In the genomic region with DNA sequence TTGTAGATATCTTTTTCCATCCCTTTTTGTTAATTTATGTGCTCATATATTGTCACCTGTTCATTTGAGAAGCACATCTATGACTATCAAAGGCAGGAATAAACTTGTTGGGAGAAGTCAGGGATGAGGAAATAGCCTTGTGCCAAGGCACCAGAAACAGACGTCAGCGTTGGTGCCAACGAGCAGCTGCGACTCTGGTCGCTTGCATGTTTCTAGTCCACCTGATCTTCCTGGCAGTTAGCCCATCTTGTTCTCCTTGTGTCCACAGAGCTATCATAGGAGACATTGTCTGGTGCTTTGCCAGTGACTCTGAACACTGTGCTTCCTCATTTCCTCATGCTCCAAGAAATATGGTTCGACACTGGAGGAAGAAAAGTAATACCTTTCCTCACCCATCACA, we compare ENCODE assay signal across 14 cellular contexts.
DNase-seq lines count a peak whose midpoint lies in the region; ATAC-seq and TF ChIP-seq lines count a peak whose summit lies in the region.
"Had no signal": no experiment of that assay in that cellular context is flagged by ENCODE, and none has a peak within 500 bp of the region (broad histone marks: within the 10 kb centered on the region; RNA-seq: fewer than 3 reads in every experiment).

No MANE protein-coding gene starts in this region.

- WGBS in testis, 2 donors: 73 to 85% methylated on average over 6 of the region's 6 CpGs

- no peak overlapping the region for H3K27ac ChIP-seq in testis
- H3K27ac ChIP-seq: uterus had no signal

- no peak for TF ChIP-seq CTCF in epithelial cell of esophagus (IDR thresholded peaks at IDR 0.05; ENCODE audit: insufficient read depth, low read depth, low read length, missing control alignments)
- TF ChIP-seq CTCF in testis (IDR thresholded peaks at IDR 0.05): no peak

- H3K36me3 ChIP-seq in testis (ENCODE audit: low read depth, missing control alignments): no peaks in the 10 kb centered on the region
- H3K36me3 ChIP-seq: uterus had no signal

- no peaks in the 10 kb centered on the region for H3K27me3 Mint-ChIP-seq in T-helper 17 cell

- H3K27me3 ChIP-seq in testis: no peaks in the 10 kb centered on the region
- H3K27me3 ChIP-seq: uterus had no signal

- DNase-seq in NCI-H1436 (lab: John Stamatoyannopoulos, UW) (peak; percentile 77), NCI-H510A treated with DMSO at 0.1 percent for 48 hours (lab: John Stamatoyannopoulos, UW) (peak; percentile 96), epithelial cell of esophagus (ENCODE audit: low read depth) (peak; percentile 93), testis (peak; percentile 19), T-helper 17 cell (no peak)
- DNase-seq in activated naive CD4-positive, alpha-beta T cell treated with anti-CD3 and anti-CD28 coated beads, Interleukin-2, amount 50 U/mL, for 72 hours (ENCODE audit: low spot score in 2 of 2): no peak
- DNase-seq: activated CD4-positive, alpha-beta T cell treated with anti-CD3 and anti-CD28 coated beads, Interleukin-2, amount 50 U/mL, for 48 hours; activated naive CD4-positive, alpha-beta T cell treated with anti-CD3 and anti-CD28 coated beads, Interleukin-2, amount 10 ng/mL, durations not matched to agents 7 days and 5 days; DND-41; midbrain; NCI-H2227 treated with DMSO at 0.1 percent for 48 hours; uterus had no signal

- H3K4me1 ChIP-seq in testis: no peaks in the 10 kb centered on the region
- H3K4me1 ChIP-seq: uterus had no signal

- no peak overlapping the region for H3K27ac Mint-ChIP-seq in T-helper 17 cell
- peak overlapping the region in 1 of 2 donors; percentile 38 for H3K27ac Mint-ChIP-seq in activated naive CD4-positive, alpha-beta T cell treated with anti-CD3 and anti-CD28 coated beads, Interleukin-2, amount 50 U/mL, for 72 hours
- H3K27ac Mint-ChIP-seq: activated naive CD4-positive, alpha-beta T cell treated with anti-CD3 and anti-CD28 coated beads, Interleukin-2, amount 10 ng/mL, durations not matched to agents 7 days and 5 days had no signal

- H3K4me1 Mint-ChIP-seq in T-helper 17 cell: no peaks in the 10 kb centered on the region
- H3K4me1 Mint-ChIP-seq: activated naive CD4-positive, alpha-beta T cell treated with anti-CD3 and anti-CD28 coated beads, Interleukin-2, amount 10 ng/mL, durations not matched to agents 7 days and 5 days had no signal

- H3K4me3 ChIP-seq in epithelial cell of esophagus (ENCODE audit: low read length) (no peak overlapping the region), testis (no peak overlapping the region)
- H3K4me3 ChIP-seq: uterus had no signal

- H3K36me3 Mint-ChIP-seq in T-helper 17 cell (ENCODE audit: low read depth): no peaks in the 10 kb centered on the region
- no peaks in the 10 kb centered on the region for H3K36me3 Mint-ChIP-seq in activated naive CD4-positive, alpha-beta T cell treated with anti-CD3 and anti-CD28 coated beads, Interleukin-2, amount 50 U/mL, for 72 hours
- H3K36me3 Mint-ChIP-seq: activated naive CD4-positive, alpha-beta T cell treated with anti-CD3 and anti-CD28 coated beads, Interleukin-2, amount 10 ng/mL, durations not matched to agents 7 days and 5 days had no signal

- no peak overlapping the region for H3K4me3 Mint-ChIP-seq in T-helper 17 cell
- H3K4me3 Mint-ChIP-seq: activated naive CD4-positive, alpha-beta T cell treated with anti-CD3 and anti-CD28 coated beads, Interleukin-2, amount 10 ng/mL, durations not matched to agents 7 days and 5 days had no signal

- TF ChIP-seq POLR2A in testis (IDR thresholded peaks at IDR 0.05): no peak

- peaks cover 4 to 22% of the 10 kb centered on the region in 2 donors for H3K9me3 Mint-ChIP-seq in activated naive CD4-positive, alpha-beta T cell treated with anti-CD3 and anti-CD28 coated beads, Interleukin-2, amount 50 U/mL, for 72 hours
- H3K9me3 Mint-ChIP-seq: activated naive CD4-positive, alpha-beta T cell treated with anti-CD3 and anti-CD28 coated beads, Interleukin-2, amount 10 ng/mL, durations not matched to agents 7 days and 5 days had no signal

- H3K9me3 ChIP-seq in testis: no peaks in the 10 kb centered on the region
- H3K9me3 ChIP-seq in T-helper 17 cell (ENCODE audit: control insufficient read depth, low read length, poor library complexity, severe bottlenecking): no peaks in the 10 kb centered on the region
- H3K9me3 ChIP-seq: uterus had no signal

- intact Hi-C loops in testis (cut with DNase I; ENCODE audit: low total_unique reads): no loop called here

- ATAC-seq in T-helper 17 cell: no peak
- no peak for ATAC-seq in HG02571 (IDR thresholded peaks at IDR 0.05; ENCODE audit: unreplicated experiment)
- no peak for ATAC-seq in activated naive CD4-positive, alpha-beta T cell treated with anti-CD3 and anti-CD28 coated beads, Interleukin-2, amount 50 U/mL, for 72 hours
- ATAC-seq: sciatic nerve had no signal

Comparison
In these comparisons a context has a peak if more than half of its experiments do, and no peak if none do; other contexts are left out.
1. DNase-seq: peak in NCI-H1436 (single experiment), NCI-H510A treated with DMSO at 0.1 percent for 48 hours (single experiment), epithelial cell of esophagus (single experiment) and testis (single experiment); none in T-helper 17 cell (0 of 3) and activated naive CD4-positive, alpha-beta T cell treated with anti-CD3 and anti-CD28 coated beads, Interleukin-2, amount 50 U/mL, for 72 hours (0 of 2).